2 cellular contexts compared by ENCODE assay signal in the genomic region with DNA sequence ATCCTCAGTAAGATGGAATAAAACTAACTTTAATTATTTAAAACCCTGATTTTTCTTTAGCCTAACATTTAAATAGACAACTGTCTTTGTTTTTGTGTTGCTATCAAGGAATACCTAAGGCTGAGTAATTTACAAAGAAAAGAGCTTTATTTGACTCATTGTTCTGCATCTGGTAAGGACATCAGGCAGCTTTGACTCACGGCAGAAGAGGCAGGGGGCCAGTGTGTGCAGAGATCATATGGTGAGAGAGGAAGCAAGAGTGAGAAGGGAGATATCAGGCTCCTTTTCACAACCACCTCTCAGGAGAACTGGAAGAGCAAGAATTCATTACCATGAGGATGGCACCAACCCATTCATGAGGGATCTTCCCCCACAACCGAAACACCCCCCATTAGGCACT.
TF ChIP-seq lines count a peak whose summit lies in the region.

No MANE protein-coding gene starts in this region.

TF ChIP-seq in IMR-90, 13 proteins besides CTCF, POLR2A, EP300 and RAD21 (continued from another document):
- TF ChIP-seq RFX5 (IDR thresholded peaks at IDR 0.05; ENCODE audit: low read depth, low read length) (no peak), ELK1 (IDR thresholded peaks at IDR 0.05; ENCODE audit: borderline replicate concordance, low read depth, low read length) (no peak), MAZ (IDR thresholded peaks at IDR 0.05; ENCODE audit: borderline replicate concordance, low read depth, low read length) (no peak), BHLHE40 (IDR thresholded peaks at IDR 0.05; ENCODE audit: low read depth, low read length) (no peak), CHD1 (IDR thresholded peaks at IDR 0.05; ENCODE audit: low read depth, low read length) (no peak), SMC3 (IDR thresholded peaks at IDR 0.05; ENCODE audit: low read depth, low read length) (no peak), MAFK (IDR thresholded peaks at IDR 0.05; ENCODE audit: low read depth, low read length) (no peak), CEBPB (IDR thresholded peaks at IDR 0.05; ENCODE audit: low read depth, low read length) (no peak)
- TF ChIP-seq, protein P1, sequence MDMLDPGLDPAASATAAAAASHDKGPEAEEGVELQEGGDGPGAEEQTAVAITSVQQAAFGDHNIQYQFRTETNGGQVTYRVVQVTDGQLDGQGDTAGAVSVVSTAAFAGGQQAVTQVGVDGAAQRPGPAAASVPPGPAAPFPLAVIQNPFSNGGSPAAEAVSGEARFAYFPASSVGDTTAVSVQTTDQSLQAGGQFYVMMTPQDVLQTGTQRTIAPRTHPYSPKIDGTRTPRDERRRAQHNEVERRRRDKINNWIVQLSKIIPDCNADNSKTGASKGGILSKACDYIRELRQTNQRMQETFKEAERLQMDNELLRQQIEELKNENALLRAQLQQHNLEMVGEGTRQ (IDR thresholded peaks at IDR 0.05; ENCODE audit: low read depth, low read length): no peak
TF ChIP-seq in IMR-90: peak in this region for 0.

TF ChIP-seq in K562, 482 proteins besides CTCF, POLR2A, EP300 and RAD21:
- TF ChIP-seq, protein P2, sequence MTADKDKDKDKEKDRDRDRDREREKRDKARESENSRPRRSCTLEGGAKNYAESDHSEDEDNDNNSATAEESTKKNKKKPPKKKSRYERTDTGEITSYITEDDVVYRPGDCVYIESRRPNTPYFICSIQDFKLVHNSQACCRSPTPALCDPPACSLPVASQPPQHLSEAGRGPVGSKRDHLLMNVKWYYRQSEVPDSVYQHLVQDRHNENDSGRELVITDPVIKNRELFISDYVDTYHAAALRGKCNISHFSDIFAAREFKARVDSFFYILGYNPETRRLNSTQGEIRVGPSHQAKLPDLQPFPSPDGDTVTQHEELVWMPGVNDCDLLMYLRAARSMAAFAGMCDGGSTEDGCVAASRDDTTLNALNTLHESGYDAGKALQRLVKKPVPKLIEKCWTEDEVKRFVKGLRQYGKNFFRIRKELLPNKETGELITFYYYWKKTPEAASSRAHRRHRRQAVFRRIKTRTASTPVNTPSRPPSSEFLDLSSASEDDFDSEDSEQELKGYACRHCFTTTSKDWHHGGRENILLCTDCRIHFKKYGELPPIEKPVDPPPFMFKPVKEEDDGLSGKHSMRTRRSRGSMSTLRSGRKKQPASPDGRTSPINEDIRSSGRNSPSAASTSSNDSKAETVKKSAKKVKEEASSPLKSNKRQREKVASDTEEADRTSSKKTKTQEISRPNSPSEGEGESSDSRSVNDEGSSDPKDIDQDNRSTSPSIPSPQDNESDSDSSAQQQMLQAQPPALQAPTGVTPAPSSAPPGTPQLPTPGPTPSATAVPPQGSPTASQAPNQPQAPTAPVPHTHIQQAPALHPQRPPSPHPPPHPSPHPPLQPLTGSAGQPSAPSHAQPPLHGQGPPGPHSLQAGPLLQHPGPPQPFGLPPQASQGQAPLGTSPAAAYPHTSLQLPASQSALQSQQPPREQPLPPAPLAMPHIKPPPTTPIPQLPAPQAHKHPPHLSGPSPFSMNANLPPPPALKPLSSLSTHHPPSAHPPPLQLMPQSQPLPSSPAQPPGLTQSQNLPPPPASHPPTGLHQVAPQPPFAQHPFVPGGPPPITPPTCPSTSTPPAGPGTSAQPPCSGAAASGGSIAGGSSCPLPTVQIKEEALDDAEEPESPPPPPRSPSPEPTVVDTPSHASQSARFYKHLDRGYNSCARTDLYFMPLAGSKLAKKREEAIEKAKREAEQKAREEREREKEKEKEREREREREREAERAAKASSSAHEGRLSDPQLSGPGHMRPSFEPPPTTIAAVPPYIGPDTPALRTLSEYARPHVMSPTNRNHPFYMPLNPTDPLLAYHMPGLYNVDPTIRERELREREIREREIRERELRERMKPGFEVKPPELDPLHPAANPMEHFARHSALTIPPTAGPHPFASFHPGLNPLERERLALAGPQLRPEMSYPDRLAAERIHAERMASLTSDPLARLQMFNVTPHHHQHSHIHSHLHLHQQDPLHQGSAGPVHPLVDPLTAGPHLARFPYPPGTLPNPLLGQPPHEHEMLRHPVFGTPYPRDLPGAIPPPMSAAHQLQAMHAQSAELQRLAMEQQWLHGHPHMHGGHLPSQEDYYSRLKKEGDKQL (CRISPR knock-in tag; IDR thresholded peaks at IDR 0.05; ENCODE audit: borderline replicate concordance): no peak
- TF ChIP-seq, protein P3, sequence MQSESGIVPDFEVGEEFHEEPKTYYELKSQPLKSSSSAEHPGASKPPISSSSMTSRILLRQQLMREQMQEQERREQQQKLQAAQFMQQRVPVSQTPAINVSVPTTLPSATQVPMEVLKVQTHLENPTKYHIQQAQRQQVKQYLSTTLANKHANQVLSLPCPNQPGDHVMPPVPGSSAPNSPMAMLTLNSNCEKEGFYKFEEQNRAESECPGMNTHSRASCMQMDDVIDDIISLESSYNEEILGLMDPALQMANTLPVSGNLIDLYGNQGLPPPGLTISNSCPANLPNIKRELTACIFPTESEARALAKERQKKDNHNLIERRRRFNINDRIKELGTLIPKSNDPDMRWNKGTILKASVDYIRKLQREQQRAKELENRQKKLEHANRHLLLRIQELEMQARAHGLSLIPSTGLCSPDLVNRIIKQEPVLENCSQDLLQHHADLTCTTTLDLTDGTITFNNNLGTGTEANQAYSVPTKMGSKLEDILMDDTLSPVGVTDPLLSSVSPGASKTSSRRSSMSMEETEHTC (IDR thresholded peaks at IDR 0.05): no peak
- TF ChIP-seq L3MBTL2 (IDR thresholded peaks at IDR 0.05) (no peak), RBM14 (IDR thresholded peaks at IDR 0.05; ENCODE audit: borderline replicate concordance, insufficient read depth, low read depth, low read length) (no peak), NFIX (CRISPR knock-in tag; IDR thresholded peaks at IDR 0.05; ENCODE audit: low read depth) (no peak), ZC3H4 (CRISPR knock-in tag; IDR thresholded peaks at IDR 0.05; ENCODE audit: borderline replicate concordance) (no peak), AFF4 (CRISPR knock-in tag; IDR thresholded peaks at IDR 0.05) (no peak), ZNF551 (CRISPR knock-in tag; IDR thresholded peaks at IDR 0.05) (no peak), ZC3H11A (IDR thresholded peaks at IDR 0.05; ENCODE audit: low read depth, low read length) (no peak), ARNT (IDR thresholded peaks at IDR 0.05) (no peak)
- TF ChIP-seq, protein P4, sequence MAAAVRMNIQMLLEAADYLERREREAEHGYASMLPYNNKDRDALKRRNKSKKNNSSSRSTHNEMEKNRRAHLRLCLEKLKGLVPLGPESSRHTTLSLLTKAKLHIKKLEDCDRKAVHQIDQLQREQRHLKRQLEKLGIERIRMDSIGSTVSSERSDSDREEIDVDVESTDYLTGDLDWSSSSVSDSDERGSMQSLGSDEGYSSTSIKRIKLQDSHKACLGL (CRISPR knock-in tag; IDR thresholded peaks at IDR 0.05; ENCODE audit: borderline replicate concordance, poor library complexity, severe bottlenecking): no peak
